1 cellular context compared by ENCODE assay signal in the genomic region with DNA sequence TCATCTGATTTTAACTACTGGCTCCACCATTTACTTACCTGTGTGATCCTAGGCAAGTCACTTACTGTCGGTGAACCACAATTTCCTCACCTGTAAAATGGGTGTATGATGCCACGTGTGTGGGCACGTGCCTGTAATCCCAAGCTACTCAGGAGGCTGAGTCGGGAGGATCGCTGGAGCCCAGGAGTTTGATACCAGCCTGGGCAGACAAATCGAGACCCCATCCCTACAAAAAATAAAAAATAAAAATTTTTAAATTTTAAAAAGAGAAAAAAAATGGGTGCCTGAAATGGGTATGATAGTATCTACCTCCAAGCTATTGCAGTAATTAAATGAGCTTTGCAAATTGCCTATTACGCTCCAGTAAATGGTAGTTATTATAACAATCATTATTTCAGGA.
A peak's percentile ranks its signal among the peaks of the same experiment; 100 is the strongest.
TF ChIP-seq lines count a peak whose summit lies in the region.

No MANE protein-coding gene starts in this region.

TF ChIP-seq in HepG2, 621 proteins besides CTCF, POLR2A, EP300 and RAD21:
- TF ChIP-seq, protein P1, sequence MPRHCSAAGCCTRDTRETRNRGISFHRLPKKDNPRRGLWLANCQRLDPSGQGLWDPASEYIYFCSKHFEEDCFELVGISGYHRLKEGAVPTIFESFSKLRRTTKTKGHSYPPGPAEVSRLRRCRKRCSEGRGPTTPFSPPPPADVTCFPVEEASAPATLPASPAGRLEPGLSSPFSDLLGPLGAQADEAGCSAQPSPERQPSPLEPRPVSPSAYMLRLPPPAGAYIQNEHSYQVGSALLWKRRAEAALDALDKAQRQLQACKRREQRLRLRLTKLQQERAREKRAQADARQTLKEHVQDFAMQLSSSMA (CRISPR knock-in tag; IDR thresholded peaks at IDR 0.05): 0 out of 2 replicates have a peak, but pooled peaks have one; percentile 1
- TF ChIP-seq ZMYM3 (CRISPR knock-in tag; IDR thresholded peaks at IDR 0.05) (peak; percentile 37; the same call in 1 of the 2 replicates), HOXA7 (CRISPR knock-in tag; IDR thresholded peaks at IDR 0.05) (no peak), ZNF629 (CRISPR knock-in tag; conservative IDR thresholded peaks at IDR 0.05) (peak; percentile 84)
